ENCODE assay signal across 31 cellular contexts in genomic region chr2:69843993-69844392, GRCh38.
"Had no signal": no experiment of that assay in that cellular context is flagged by ENCODE, and none has a peak within 500 bp of the region (broad histone marks: within the 10 kb centered on the region; RNA-seq: fewer than 3 reads in every experiment).

No MANE protein-coding gene starts in this region.

- H3K27ac Mint-ChIP-seq: activated CD4-positive, alpha-beta T cell treated with anti-CD3 and anti-CD28 coated beads for 36 hours; activated CD4-positive, alpha-beta T cell treated with anti-CD3 and anti-CD28 coated beads, Interleukin-2, amount 10 ng/mL, durations not matched to agents 7 days and 5 days; activated CD8-positive, alpha-beta memory T cell treated with anti-CD3 and anti-CD28 coated beads, Interleukin-2, amount 10 ng/mL, durations not matched to agents 7 days and 5 days; activated naive CD8-positive, alpha-beta T cell treated with anti-CD3 and anti-CD28 coated beads for 36 hours; activated T-cell treated with anti-CD3 and anti-CD28 coated beads, Interleukin-2, amount 50 U/mL, for 72 hours; activated T-helper 17 cell treated with anti-CD3 and anti-CD28 coated beads, Interleukin-2, amount 50 U/mL, for 72 hours; T-helper 1 cell treated with Interleukin-12 subunit alpha and Interleukin-12 subunit beta and Interleukin-4 antibody, amounts not matched to agents 30 μg/mL and 1 μg/mL, for 36 hours; T-helper 2 cell treated with Interferon-gamma antibody and Interleukin-4, amounts not matched to agents 5 μg/mL and 100 μg/mL, for 36 hours; WTC11 had no signal

- H3K4me1 Mint-ChIP-seq: activated CD4-positive, alpha-beta T cell treated with anti-CD3 and anti-CD28 coated beads, Interleukin-2, amount 10 ng/mL, durations not matched to agents 7 days and 5 days; activated CD8-positive, alpha-beta memory T cell treated with anti-CD3 and anti-CD28 coated beads, Interleukin-2, amount 10 ng/mL, durations not matched to agents 7 days and 5 days; activated T-helper 17 cell treated with anti-CD3 and anti-CD28 coated beads, Interleukin-2, amount 50 U/mL, for 72 hours; WTC11 had no signal

- H3K4me2 ChIP-seq: SK-N-SH had no signal

- H3K27ac ChIP-seq: ascending aorta, SJSA1 had no signal

- H3K9me3 Mint-ChIP-seq: activated CD4-positive, alpha-beta T cell treated with anti-CD3 and anti-CD28 coated beads, Interleukin-2, amount 10 ng/mL, durations not matched to agents 7 days and 5 days; activated naive CD8-positive, alpha-beta T cell treated with anti-CD3 and anti-CD28 coated beads for 36 hours; activated T-cell treated with anti-CD3 and anti-CD28 coated beads, Interleukin-2, amount 50 U/mL, for 72 hours; activated T-helper 17 cell treated with anti-CD3 and anti-CD28 coated beads, Interleukin-2, amount 50 U/mL, for 72 hours; T-helper 1 cell treated with Interleukin-12 subunit alpha and Interleukin-12 subunit beta and Interleukin-4 antibody, amounts not matched to agents 30 μg/mL and 1 μg/mL, for 36 hours; T-helper 2 cell treated with Interferon-gamma antibody and Interleukin-4, amounts not matched to agents 5 μg/mL and 100 μg/mL, for 36 hours; WTC11 had no signal

- H3K9me3 ChIP-seq: ascending aorta, SJSA1, SK-N-SH had no signal

- H3K27me3 Mint-ChIP-seq: activated CD4-positive, alpha-beta T cell treated with anti-CD3 and anti-CD28 coated beads for 36 hours; activated CD4-positive, alpha-beta T cell treated with anti-CD3 and anti-CD28 coated beads, Interleukin-2, amount 10 ng/mL, durations not matched to agents 7 days and 5 days; activated CD8-positive, alpha-beta memory T cell treated with anti-CD3 and anti-CD28 coated beads, Interleukin-2, amount 10 ng/mL, durations not matched to agents 7 days and 5 days; activated naive CD8-positive, alpha-beta T cell treated with anti-CD3 and anti-CD28 coated beads for 36 hours; activated T-helper 17 cell treated with anti-CD3 and anti-CD28 coated beads, Interleukin-2, amount 50 U/mL, for 72 hours had no signal

- DNase-seq: activated CD4-positive, alpha-beta T cell treated with anti-CD3 and anti-CD28 coated beads for 36 hours; activated CD4-positive, alpha-beta T cell treated with anti-CD3 and anti-CD28 coated beads, Interleukin-2, amount 10 ng/mL, durations not matched to agents 7 days and 5 days; activated CD4-positive, alpha-beta T cell treated with anti-CD3 and anti-CD28 coated beads, Interleukin-2, amount 50 U/mL, for 48 hours; activated CD8-positive, alpha-beta memory T cell treated with anti-CD3 and anti-CD28 coated beads for 24 hours; activated CD8-positive, alpha-beta memory T cell treated with anti-CD3 and anti-CD28 coated beads, Interleukin-2, amount 10 ng/mL, durations not matched to agents 7 days and 5 days; activated CD8-positive, alpha-beta memory T cell treated with anti-CD3 and anti-CD28 coated beads, Interleukin-2, amount 50 U/mL, for 48 hours; activated effector memory CD4-positive, alpha-beta T cell treated with anti-CD3 and anti-CD28 coated beads, Interleukin-2, amount 50 U/mL, for 16 hours; activated naive CD4-positive, alpha-beta T cell; activated naive CD4-positive, alpha-beta T cell treated with anti-CD3 and anti-CD28 coated beads, Interleukin-2, amount 50 U/mL, for 16 hours; activated naive CD8-positive, alpha-beta T cell treated with anti-CD3 and anti-CD28 coated beads for 36 hours; activated T-cell treated with anti-CD3 and anti-CD28 coated beads, Interleukin-2, amount 50 U/mL, for 72 hours; amniotic stem cell; Karpas-422; KBM-7; NCI-H1105; NCI-H1417 treated with DMSO at 0.1 percent for 48 hours; NCI-H187 treated with DMSO at 0.1 percent for 48 hours; NCI-H2081; NCI-H2171 treated with DMSO at 0.1 percent for 48 hours; NCI-H226; NCI-H446 treated with DMSO at 0.1 percent for 48 hours; NCI-H524; SHP77; SK-N-SH had no signal

- ATAC-seq: activated CD4-positive, alpha-beta T cell treated with anti-CD3 and anti-CD28 coated beads for 36 hours; activated CD4-positive, CD25-positive, alpha-beta regulatory T cell treated with anti-CD3 and anti-CD28 coated beads, Interleukin-2, amount 50 U/mL, for 24 hours; activated CD8-positive, alpha-beta memory T cell treated with anti-CD3 and anti-CD28 coated beads, Interleukin-2, amount 10 ng/mL, durations not matched to agents 7 days and 5 days; activated T-cell treated with anti-CD3 and anti-CD28 coated beads, Interleukin-2, amount 50 U/mL, for 72 hours; activated T-helper 17 cell treated with anti-CD3 and anti-CD28 coated beads, Interleukin-2, amount 50 U/mL, for 72 hours; WTC11 had no signal

- H3K4me1 ChIP-seq: ascending aorta, SJSA1 had no signal

- H3K27me3 ChIP-seq: ascending aorta, SJSA1 had no signal

- H3K4me3 Mint-ChIP-seq: activated CD4-positive, alpha-beta T cell treated with anti-CD3 and anti-CD28 coated beads for 36 hours; activated CD4-positive, alpha-beta T cell treated with anti-CD3 and anti-CD28 coated beads, Interleukin-2, amount 10 ng/mL, durations not matched to agents 7 days and 5 days; activated CD8-positive, alpha-beta memory T cell treated with anti-CD3 and anti-CD28 coated beads, Interleukin-2, amount 10 ng/mL, durations not matched to agents 7 days and 5 days; activated naive CD8-positive, alpha-beta T cell treated with anti-CD3 and anti-CD28 coated beads for 36 hours; activated T-cell treated with anti-CD3 and anti-CD28 coated beads, Interleukin-2, amount 50 U/mL, for 72 hours; activated T-helper 17 cell treated with anti-CD3 and anti-CD28 coated beads, Interleukin-2, amount 50 U/mL, for 72 hours; T-helper 1 cell treated with Interleukin-12 subunit alpha and Interleukin-12 subunit beta and Interleukin-4 antibody, amounts not matched to agents 30 μg/mL and 1 μg/mL, for 36 hours; T-helper 2 cell treated with Interferon-gamma antibody and Interleukin-4, amounts not matched to agents 5 μg/mL and 100 μg/mL, for 36 hours; WTC11 had no signal

- H3K4me3 ChIP-seq: ascending aorta, SJSA1 had no signal
